In the genomic region with DNA sequence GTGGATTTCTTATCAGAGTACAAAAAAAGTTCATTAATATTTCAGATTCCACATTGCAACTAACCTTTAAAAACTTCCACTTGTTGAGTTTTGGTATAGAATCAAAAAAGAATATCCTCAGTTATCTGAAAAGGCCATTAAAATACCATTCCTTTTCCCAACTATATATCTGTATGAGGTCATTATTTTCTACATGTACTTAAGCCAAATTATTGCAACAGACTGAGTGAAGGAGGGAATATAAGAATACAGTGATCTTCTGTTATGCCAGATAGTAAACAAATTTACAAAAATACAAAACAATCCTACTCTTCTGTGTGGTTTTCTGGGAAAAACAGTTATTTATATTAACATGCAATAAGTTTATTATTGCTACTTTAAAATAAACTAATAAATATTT, we compare ENCODE assay signal across 18 cellular contexts. TPM values are rescaled to one million over a fixed set of nuclear protein-coding genes. Genes with fewer than 3 reads are reported as not detected.
DNase-seq lines count a peak whose midpoint lies in the region; ATAC-seq and TF ChIP-seq lines count a peak whose summit lies in the region.
"Had no signal": no experiment of that assay in that cellular context is flagged by ENCODE, and none has a peak within 500 bp of the region (broad histone marks: within the 10 kb centered on the region; RNA-seq: fewer than 3 reads in every experiment).

No MANE protein-coding gene starts in this region.

- H3K27me3 ChIP-seq in GM23248 (replicated peaks; ENCODE audit: insufficient read depth), result no peaks in the 10 kb centered on the region
- H3K27me3 ChIP-seq: BE2C had no signal

- peaks cover 98% of the 10 kb centered on the region for H3K79me2 ChIP-seq in GM23248 (ENCODE audit: insufficient read depth)

- no peaks in the 10 kb centered on the region for H3K9me2 ChIP-seq in GM23248 (ENCODE audit: insufficient read depth)

- H3F3A ChIP-seq in GM23248 (ENCODE audit: insufficient read depth), result peaks cover 14% of the 10 kb centered on the region

- TF ChIP-seq POLR2A in GM18505 (IDR thresholded peaks at IDR 0.05; ENCODE audit: borderline replicate concordance, extremely low read depth, insufficient read depth, insufficient read length), result no peak

- H3K36me3 ChIP-seq in GM23248 (ENCODE audit: low read depth), result peaks cover 45% of the 10 kb centered on the region

- in situ Hi-C loops in GM23248 (cut with MboI), result no loop called here

- H3K4me1 ChIP-seq in GM23248 (ENCODE audit: insufficient read depth), result peaks cover 24% of the 10 kb centered on the region; the same call in 1 of the 2 replicates
- H3K4me1 ChIP-seq: BE2C had no signal

- DNase-seq in AG10803 (ENCODE audit: low read depth) (peak; percentile 11), GM23248 (peak; percentile 54), cardiac fibroblast (ENCODE audit: low read depth in 2 of 2) (peak; percentile 7 to 26), fibroblast of villous mesenchyme (ENCODE audit: low read depth) (peak; percentile 27), substantia nigra (lab: John Stamatoyannopoulos, UW) (no peak), amygdala (lab: John Stamatoyannopoulos, UW) (no peak)
- DNase-seq: BE2C; C1 segment of cervical spinal cord; CD4-positive, CD25-positive, alpha-beta regulatory T cell; CD8-positive, alpha-beta memory T cell; COR-L47; DMS 273 treated with DMSO at 0.1 percent for 48 hours; GDM1; GOT3; H7; HFFc6 had no signal

- no peak overlapping the region for H2AFZ ChIP-seq in GM23248

- no peak overlapping the region for H3K27ac ChIP-seq in GM23248
- H3K27ac ChIP-seq in substantia nigra (ENCODE audit: low read depth, low read length, poor library complexity, severe bottlenecking), result no peak overlapping the region

- no peak for TF ChIP-seq CTCF in AG10803 (conservative IDR thresholded peaks at IDR 0.05; ENCODE audit: low read length)
- no peak for TF ChIP-seq CTCF in cardiac fibroblast (IDR thresholded peaks at IDR 0.05; ENCODE audit: low read depth, low read length)
- no peak for TF ChIP-seq CTCF in fibroblast of villous mesenchyme (IDR thresholded peaks at IDR 0.05; ENCODE audit: insufficient read depth, low read depth, low read length)

- H3K9me3 ChIP-seq in GM23248 (ENCODE audit: low read depth), result no peaks in the 10 kb centered on the region
- H3K9me3 ChIP-seq: BE2C had no signal

- no peak overlapping the region for H3K4me2 ChIP-seq in GM23248 (ENCODE audit: unreplicated experiment)

- no peaks in the 10 kb centered on the region; the same call in 1 of the 2 replicates for H4K20me1 ChIP-seq in GM23248 (ENCODE audit: insufficient read depth)

- H3K4me3 ChIP-seq in AG10803 (ENCODE audit: low read length), result no peak overlapping the region
- H3K4me3 ChIP-seq in GM23248, result no peak overlapping the region
- no peak overlapping the region for H3K4me3 ChIP-seq in cardiac fibroblast (replicated peaks in 1 of 2; ENCODE audit: low read depth in 2 of 2, low read length in 2 of 2)
- H3K4me3 ChIP-seq in fibroblast of villous mesenchyme (ENCODE audit: low read depth, low read length), result no peak overlapping the region

- H3K9ac ChIP-seq in GM23248, result no peak overlapping the region

- no peak for ATAC-seq in GM18505 (IDR thresholded peaks at IDR 0.05; ENCODE audit: unreplicated experiment)
- ATAC-seq: HCT116 had no signal

RNA-seq across cellular contexts. Expression of gene GANC, which starts 5.7 kb away (rescaled TPM):
- total RNA-seq in GM23248 (2014; rRNA removed; shearing (Covaris generic)), result 21.4 and 23.3 TPM in 2 replicates
- 18.9 and 26.8 TPM in 2 replicates for polyA plus RNA-seq in GM23248 (2016; fragmentation: Nextera tagmentation; extraction: Ambion mirVana)
- 22.5 and 25.5 TPM in 2 replicates for total RNA-seq in fibroblast of villous mesenchyme

RNA-seq across cellular contexts. Expression of gene TMEM87A, which starts 5.9 kb away (rescaled TPM):
- total RNA-seq in GM23248 (2014; rRNA removed; shearing (Covaris generic)), result 64.6 and 83.2 TPM in 2 replicates
- 63.8 and 66.1 TPM in 2 replicates for polyA plus RNA-seq in GM23248 (2016; fragmentation: Nextera tagmentation; extraction: Ambion mirVana)
- total RNA-seq in fibroblast of villous mesenchyme, result 70.9 and 79.9 TPM in 2 replicates

RNA-seq across cellular contexts. Expression of gene VPS39, which starts 59.2 kb away (rescaled TPM):
- total RNA-seq in GM23248 (2014; rRNA removed; shearing (Covaris generic)), result 49.3 and 57.8 TPM in 2 replicates
- polyA plus RNA-seq in GM23248 (2016; fragmentation: Nextera tagmentation; extraction: Ambion mirVana), result 33.0 and 33.4 TPM in 2 replicates
- 58.0 and 70.4 TPM in 2 replicates for total RNA-seq in fibroblast of villous mesenchyme

Comparison
In these comparisons a context has a peak if more than half of its experiments do, and no peak if none do; other contexts are left out.
1. DNase-seq: peak in AG10803 (single experiment), GM23248 (single experiment), cardiac fibroblast (2 of 2) and fibroblast of villous mesenchyme (single experiment); none in substantia nigra (0 of 49) and amygdala (0 of 56).